2 cellular contexts compared by ENCODE assay signal in the genomic region with DNA sequence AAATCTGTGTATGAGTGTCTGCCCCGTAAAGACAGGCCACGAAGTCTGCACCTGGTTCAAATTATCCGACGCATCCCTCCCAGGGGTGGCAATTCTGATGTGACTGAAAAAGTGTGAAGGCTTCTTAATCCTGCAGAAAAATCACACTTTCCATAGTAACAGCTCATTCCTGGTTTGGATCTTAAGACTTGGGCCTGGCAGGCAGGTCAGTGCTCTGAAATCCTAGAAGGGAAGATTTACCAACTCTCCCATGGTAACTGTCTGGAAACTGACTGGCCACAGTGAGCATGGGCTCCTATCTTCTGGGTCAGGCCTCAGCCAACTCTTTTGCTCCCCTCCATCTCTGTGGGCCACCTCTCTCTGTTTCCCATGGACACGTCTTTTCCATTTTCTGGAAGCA.
TF ChIP-seq lines count a peak whose summit lies in the region.

No MANE protein-coding gene starts in this region.

TF ChIP-seq in A549, 52 proteins besides CTCF, POLR2A, EP300 and RAD21:
- TF ChIP-seq BHLHE40 (IDR thresholded peaks at IDR 0.05; ENCODE audit: low read depth, low read length), result no peak
- TF ChIP-seq, protein P1, sequence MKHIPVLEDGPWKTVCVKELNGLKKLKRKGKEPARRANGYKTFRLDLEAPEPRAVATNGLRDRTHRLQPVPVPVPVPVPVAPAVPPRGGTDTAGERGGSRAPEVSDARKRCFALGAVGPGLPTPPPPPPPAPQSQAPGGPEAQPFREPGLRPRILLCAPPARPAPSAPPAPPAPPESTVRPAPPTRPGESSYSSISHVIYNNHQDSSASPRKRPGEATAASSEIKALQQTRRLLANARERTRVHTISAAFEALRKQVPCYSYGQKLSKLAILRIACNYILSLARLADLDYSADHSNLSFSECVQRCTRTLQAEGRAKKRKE (CRISPR knock-in tag; IDR thresholded peaks at IDR 0.05; ENCODE audit: low read depth), result no peak
- no peak for TF ChIP-seq ZNF302 (CRISPR knock-in tag; IDR thresholded peaks at IDR 0.05)
- TF ChIP-seq FOSL2 (IDR thresholded peaks at IDR 0.05), result no peak
- no peak for TF ChIP-seq FOSL2 (CRISPR knock-in tag; IDR thresholded peaks at IDR 0.05)
- no peak for TF ChIP-seq KDM1A (IDR thresholded peaks at IDR 0.05; ENCODE audit: low read depth)
- TF ChIP-seq RNF2 (IDR thresholded peaks at IDR 0.05; ENCODE audit: borderline replicate concordance, low read depth), result no peak
- no peak for TF ChIP-seq KDM5A (IDR thresholded peaks at IDR 0.05)
TF ChIP-seq in A549: peak in this region for 0.

TF ChIP-seq in endothelial cell of umbilical vein, 7 proteins besides CTCF, POLR2A, EP300 and RAD21:
- TF ChIP-seq MYC (IDR thresholded peaks at IDR 0.05; ENCODE audit: low read depth, low read length) (no peak), GATA2 (IDR thresholded peaks at IDR 0.05; ENCODE audit: insufficient read depth, insufficient read length, low read depth, low read length) (no peak), EZH2 (IDR thresholded peaks at IDR 0.05; ENCODE audit: borderline replicate concordance, low read depth, low read length, severe bottlenecking) (no peak), FOS (IDR thresholded peaks at IDR 0.05; ENCODE audit: borderline replicate concordance, insufficient read depth, low read length) (no peak), JUN (IDR thresholded peaks at IDR 0.05; ENCODE audit: borderline replicate concordance, insufficient read depth, insufficient read length, low read depth) (no peak)
